ENCODE assay signal across 13 cellular contexts in genomic region chr15:26766262-26766661, GRCh38. TPM values are rescaled to one million over a fixed set of nuclear protein-coding genes. Genes with fewer than 3 reads are reported as not detected.
DNase-seq lines count a peak whose midpoint lies in the region; ATAC-seq, FAIRE-seq and TF ChIP-seq lines count a peak whose summit lies in the region.
"Had no signal": no experiment of that assay in that cellular context is flagged by ENCODE, and none has a peak within 500 bp of the region (broad histone marks: within the 10 kb centered on the region; RNA-seq: fewer than 3 reads in every experiment).

No MANE protein-coding gene starts in this region.

- TF ChIP-seq RAD21 in H1 (IDR thresholded peaks at IDR 0.05 in 1 of 2, conservative IDR thresholded peaks at IDR 0.05 in 1 of 2; ENCODE audit: low read depth in 2 of 2, low read length in 2 of 2), result no peak

- H3K4me3 ChIP-seq in H1 (ENCODE audit: extremely low read depth in 1 of 4, insufficient read depth in 2 of 4, low read depth in 3 of 4, low read length in 4 of 4), result peak overlapping the region in 1 of 4 experiments; percentile 49; a peak in 2 of 8 replicates
- peak overlapping the region; percentile 36 for H3K4me3 ChIP-seq in iPS-15b (ENCODE audit: low read depth, low read length)
- H3K4me3 ChIP-seq in OCI-LY7 (ENCODE audit: low read depth, low read length, poor library complexity, severe bottlenecking), result no peak overlapping the region
- H3K4me3 ChIP-seq: BLaER1, GM12878 had no signal

- WGBS in H9 (ENCODE audit: extremely low coverage, insufficient read length, low lambda C conversion rate), result no CpG with 5 or more reads among the region's 1 CpG
- WGBS in H1 (ENCODE audit: extremely low coverage in 1 of 2, insufficient coverage in 1 of 2, insufficient read length in 1 of 2, insufficient replicate concordance in 2 of 2, low coverage in 1 of 2, low lambda C conversion rate in 2 of 2, missing lambda C conversion rate in 1 of 2), 2 experiments, result 0% methylated on average over 1 of the region's 1 CpG; no CpG with 5 or more reads in 1 of the 2 experiments

- no peak for FAIRE-seq in H1 (lab: Jason Lieb, UNC)
- FAIRE-seq: GM12878, GM18507 had no signal

- H3K9ac ChIP-seq in H9 (ENCODE audit: extremely low read depth, insufficient read length, low read length) (no peak overlapping the region), H1 (replicated peaks in 1 of 4; ENCODE audit: extremely low read depth in 1 of 4, low read depth in 3 of 4, low read length in 3 of 4) (no peak overlapping the region), iPS-15b (ENCODE audit: low read depth, low read length) (no peak overlapping the region)
- H3K9ac ChIP-seq: BLaER1 had no signal

- peaks cover 0 to 8% (median 0%) of the 10 kb centered on the region in 4 experiments; a peak in 1 of 8 replicates for H3K36me3 ChIP-seq in H1 (ENCODE audit: control insufficient read depth in 2 of 4, insufficient read depth in 4 of 4, low read length in 3 of 4)
- H3K36me3 ChIP-seq in iPS-15b (ENCODE audit: control insufficient read depth, insufficient read depth, low read length), result no peaks in the 10 kb centered on the region
- no peaks in the 10 kb centered on the region for H3K36me3 ChIP-seq in OCI-LY7 (ENCODE audit: insufficient read depth, low read length)
- H3K36me3 ChIP-seq: BLaER1 had no signal

- no peak overlapping the region for H2BK15ac ChIP-seq in H9 (ENCODE audit: low read depth, low read length)
- H2BK15ac ChIP-seq in H1 (ENCODE audit: low read length), result no peak overlapping the region

- no peak for ATAC-seq in GM21447 (IDR thresholded peaks at IDR 0.05; ENCODE audit: unreplicated experiment)
- ATAC-seq in HG02870 (IDR thresholded peaks at IDR 0.05; ENCODE audit: unreplicated experiment), result no peak
- ATAC-seq in GM21576 (IDR thresholded peaks at IDR 0.05; ENCODE audit: unreplicated experiment), result no peak
- ATAC-seq: GM12878 had no signal

- H3K9me2 ChIP-seq in OCI-LY7 (ENCODE audit: insufficient read depth, low read length), result no peaks in the 10 kb centered on the region

- H3K4ac ChIP-seq in H9 (ENCODE audit: low read depth, low read length), result no peak overlapping the region
- no peak overlapping the region for H3K4ac ChIP-seq in H1 (replicated peaks; ENCODE audit: insufficient read length, low read depth, low read length)

- peaks cover 2% of the 10 kb centered on the region; the same call in 1 of the 2 replicates for H3K27me3 Mint-ChIP-seq in H9 (ENCODE audit: low read depth)

- H3K18ac ChIP-seq in H9 (ENCODE audit: insufficient read length, low read depth, low read length) (no peak overlapping the region), H1 (ENCODE audit: extremely low read depth, low read length) (no peak overlapping the region)

- TF ChIP-seq CTCF in H9 (conservative IDR thresholded peaks at IDR 0.05) (no peak), H1 (IDR thresholded peaks at IDR 0.05; ENCODE audit: control extremely low read depth in 1 of 3, insufficient read depth in 1 of 3, low read depth in 1 of 3, low read length in 3 of 3) (no peak), OCI-LY7 (conservative IDR thresholded peaks at IDR 0.05; ENCODE audit: low read length) (no peak)

- no peak overlapping the region for H2BK20ac ChIP-seq in H9 (ENCODE audit: low read depth, low read length, poor library complexity, severe bottlenecking)
- H2BK20ac ChIP-seq in H1 (ENCODE audit: low read length), result no peak overlapping the region

- POLR2A ChIA-PET in H1 (lab: Charles Lee; ENCODE audit: partially characterized antibody) (interaction anchor here (0.7 to 2.7 kb wide), 8 partner anchors 9 to 524 kb away, joined by 3 to 12 read pairs (median 3); no protein-coding TSS in a partner anchor), OCI-LY7 (lab: Charles Lee) (no interaction called here)

- H3K27me3 ChIP-seq in H9 (ENCODE audit: insufficient read depth, low read length), result no peaks in the 10 kb centered on the region
- no peaks in the 10 kb centered on the region for H3K27me3 ChIP-seq in H1 (replicated peaks in 1 of 4; ENCODE audit: control insufficient read depth in 3 of 4, extremely low read depth in 1 of 4, insufficient read depth in 3 of 4, low read length in 3 of 4)
- no peaks in the 10 kb centered on the region for H3K27me3 ChIP-seq in iPS-15b (ENCODE audit: control insufficient read depth, insufficient read depth, low read length)
- H3K27me3 ChIP-seq: BLaER1 had no signal

- H3K9me3 ChIP-seq in H9 (ENCODE audit: control insufficient read depth, low read depth, low read length) (no peaks in the 10 kb centered on the region), H1 (ENCODE audit: insufficient read depth in 2 of 2, low read depth in 1 of 2, low read length in 1 of 2) (no peaks in the 10 kb centered on the region), iPS-15b (ENCODE audit: control insufficient read depth, insufficient read depth, low read length) (no peaks in the 10 kb centered on the region), OCI-LY7 (ENCODE audit: low read length) (no peaks in the 10 kb centered on the region)
- H3K9me3 ChIP-seq: BLaER1 had no signal

- DNase-seq in H9, result no peak
- DNase-seq in H1 (ENCODE audit: low read depth in 1 of 2, low spot score in 2 of 2), result no peak
- no peak for DNase-seq in OCI-LY7 (ENCODE audit: low spot score)
- DNase-seq: DMS 273 treated with DMSO at 0.1 percent for 48 hours had no signal

- H4K5ac ChIP-seq in H9 (ENCODE audit: insufficient read length, low read depth, low read length) (no peak overlapping the region), H1 (ENCODE audit: insufficient read length, low read depth, low read length) (no peak overlapping the region)

- H3K14ac ChIP-seq in H9 (ENCODE audit: insufficient read depth, low read length), result no peak overlapping the region
- no peak overlapping the region for H3K14ac ChIP-seq in H1 (ENCODE audit: insufficient read length)

- H3K27ac Mint-ChIP-seq in H9, result peak overlapping the region; percentile 95 to 98 (median 97); a peak in 6 of 7 replicates

- no peak for TF ChIP-seq EP300 in H1 (IDR thresholded peaks at IDR 0.05; ENCODE audit: borderline replicate concordance in 1 of 2, low read depth in 2 of 2, low read length in 2 of 2)

- peaks cover 19% of the 10 kb centered on the region; the same call in 1 of the 2 replicates for H3K79me2 ChIP-seq in H9 (ENCODE audit: insufficient read depth, low read length)
- H3K79me2 ChIP-seq in H1 (ENCODE audit: control insufficient read depth in 1 of 2, insufficient read depth in 2 of 2, low read length in 2 of 2), result peaks cover 5 to 66% of the 10 kb centered on the region in 2 experiments; a peak in 3 of 4 replicates
- no peaks in the 10 kb centered on the region for H3K79me2 ChIP-seq in OCI-LY7 (ENCODE audit: insufficient read depth, low read depth, low read length)

- H2BK5ac ChIP-seq in H9 (ENCODE audit: insufficient read length, low read length) (no peak overlapping the region), H1 (ENCODE audit: low read depth, low read length) (no peak overlapping the region)

- H4K91ac ChIP-seq in H9 (ENCODE audit: insufficient read length, low read depth, low read length) (no peak overlapping the region), H1 (replicated peaks; ENCODE audit: insufficient read length, low read length) (no peak overlapping the region)

- no peak overlapping the region for H2AFZ ChIP-seq in H9 (ENCODE audit: low read length)
- no peak overlapping the region for H2AFZ ChIP-seq in H1 (ENCODE audit: low read length)
- H2AFZ ChIP-seq in OCI-LY7 (ENCODE audit: low read length), result no peak overlapping the region

- H2BK12ac ChIP-seq in H9 (ENCODE audit: insufficient read length, low read depth, low read length) (no peak overlapping the region), H1 (ENCODE audit: low read depth, low read length) (no peak overlapping the region)

- peaks cover 23% of the 10 kb centered on the region for H3K4me1 ChIP-seq in H9 (ENCODE audit: insufficient read depth, low read length)
- H3K4me1 ChIP-seq in H1 (replicated peaks in 1 of 4; ENCODE audit: control insufficient read depth in 3 of 4, insufficient read depth in 4 of 4, low read length in 3 of 4), result peaks cover 10 to 42% (median 31%) of the 10 kb centered on the region in 4 experiments
- H3K4me1 ChIP-seq in iPS-15b (ENCODE audit: control insufficient read depth, insufficient read depth, low read length), result peaks cover 64% of the 10 kb centered on the region
- no peaks in the 10 kb centered on the region for H3K4me1 ChIP-seq in OCI-LY7 (ENCODE audit: insufficient read depth, low read length, poor library complexity, severe bottlenecking)
- H3K4me1 ChIP-seq: BLaER1 had no signal

- H3K4me2 ChIP-seq in H9 (ENCODE audit: insufficient read depth, insufficient read length, low read length), result peak overlapping the region; percentile 58
- peak overlapping the region; percentile 66 to 82 for H3K4me2 ChIP-seq in H1 (ENCODE audit: insufficient read depth in 1 of 2, low read depth in 2 of 2, low read length in 2 of 2)
- no peak overlapping the region for H3K4me2 ChIP-seq in OCI-LY7 (ENCODE audit: low read length)
- H3K4me2 ChIP-seq: BLaER1 had no signal

- no peak overlapping the region for H3K56ac ChIP-seq in H9 (ENCODE audit: insufficient read length, low read depth, low read length)
- H3K56ac ChIP-seq in H1 (replicated peaks; ENCODE audit: insufficient read length, low read depth, low read length), result no peak overlapping the region

- H3K79me1 ChIP-seq in H9 (ENCODE audit: insufficient read depth, low read depth, low read length, poor library complexity, severe bottlenecking) (no peaks in the 10 kb centered on the region), H1 (ENCODE audit: low read depth, low read length) (no peaks in the 10 kb centered on the region; the same call in 1 of the 2 replicates)

- no peak overlapping the region for H3K23ac ChIP-seq in H9 (ENCODE audit: insufficient read length, low read depth, low read length)
- H3K23ac ChIP-seq in H1 (ENCODE audit: insufficient read length), result no peak overlapping the region

- H3K4me3 Mint-ChIP-seq in H9, result peak overlapping the region; percentile 47 to 74

- no peak overlapping the region for H3T11ph ChIP-seq in H9 (ENCODE audit: low read length)

- no peak overlapping the region for H2BK120ac ChIP-seq in H9 (ENCODE audit: low read depth, low read length, poor library complexity, severe bottlenecking)
- H2BK120ac ChIP-seq in H1 (replicated peaks; ENCODE audit: low read depth, low read length), result peak overlapping the region; percentile 99

- TF ChIP-seq POLR2A in H1 (IDR thresholded peaks at IDR 0.05; ENCODE audit: control extremely low read depth in 1 of 2, low read depth in 2 of 2, low read length in 2 of 2), result no peak

- H4K8ac ChIP-seq in H9 (replicated peaks; ENCODE audit: insufficient read length, low read depth, low read length) (no peak overlapping the region), H1 (ENCODE audit: extremely low read depth, insufficient read depth, low read length) (no peak overlapping the region)

- no TSS peak for BruUV-seq in OCI-LY7 (replicated peaks; lab: Mats Ljungman, UMichigan)

- H3K27ac ChIP-seq in H9 (ENCODE audit: insufficient read length, low read depth, low read length) (peak overlapping the region; percentile 97), H1 (ENCODE audit: low read depth, low read length) (peak overlapping the region; percentile 80; the same call in 1 of the 2 replicates), OCI-LY7 (ENCODE audit: low read depth, low read length, poor library complexity, severe bottlenecking) (no peak overlapping the region)
- H3K27ac ChIP-seq: BLaER1 had no signal

- intact Hi-C loops in OCI-LY7 (cut with micrococcal nuclease; ENCODE audit: unreplicated experiment), result no loop called here

- H4K20me1 ChIP-seq in H9 (ENCODE audit: control insufficient read depth, insufficient read depth, insufficient read length) (no peaks in the 10 kb centered on the region), H1 (replicated peaks in 1 of 2; ENCODE audit: control insufficient read depth in 1 of 2, insufficient read depth in 2 of 2, low read length in 2 of 2) (no peaks in the 10 kb centered on the region), OCI-LY7 (ENCODE audit: insufficient read depth, low read length) (no peaks in the 10 kb centered on the region)
- H4K20me1 ChIP-seq: BLaER1 had no signal

- no peaks in the 10 kb centered on the region for H3K9me3 Mint-ChIP-seq in H9

- H3K23me2 ChIP-seq in H9 (ENCODE audit: insufficient read length, low read depth, low read length, poor library complexity, severe bottlenecking), result no peaks in the 10 kb centered on the region
- peaks cover 2% of the 10 kb centered on the region for H3K23me2 ChIP-seq in H1 (ENCODE audit: low read depth, low read length)

- H2AK5ac ChIP-seq in H9 (ENCODE audit: insufficient read length, low read length) (no peak overlapping the region), H1 (ENCODE audit: low read depth, low read length) (no peak overlapping the region)

- CTCF ChIA-PET in H1 (lab: Charles Lee; ENCODE audit: partially characterized antibody) (interaction anchor here (0.7 to 2.1 kb wide), 5 partner anchors 8 to 81 kb away, joined by 3 to 7 read pairs (median 4); no protein-coding TSS in a partner anchor), OCI-LY7 (lab: Charles Lee; ENCODE audit: unreplicated experiment) (no interaction called here)

- peaks cover 72 to 84% of the 10 kb centered on the region in 2 experiments for H3K4me1 Mint-ChIP-seq in H9

- peaks cover 4 to 25% (median 11%) of the 10 kb centered on the region in 3 experiments; a peak in 6 of 7 replicates for H3K36me3 Mint-ChIP-seq in H9 (ENCODE audit: insufficient read depth in 1 of 3, low read depth in 3 of 3)

RNA-seq across cellular contexts. Expression of gene GABRB3, which starts 6.6 kb away (rescaled TPM):
- total RNA-seq in H9 (2021) (98.2 and 112 TPM in 2 replicates), OCI-LY7 (2022) (6.4 and 6.5 TPM in 2 replicates)
- total RNA-seq in H1 (2021; fragmentation: NEBNext Ultra II Directional; extraction: Animal tissue kit (Norgen Biotek cat#: 25700)), result 163 TPM in 2 replicates
- polyA plus RNA-seq in H1 (2011; rRNA removed), result 88.5 and 98.8 TPM in 2 replicates
- 80.6 TPM for polyA plus RNA-seq in H1 (2011; cell fraction: cytosol; rRNA removed)
- 117 TPM for polyA plus RNA-seq in H1 (2011; cell fraction: nucleus; rRNA removed)
- polyA plus RNA-seq in H1 (2012, experiment 1 of 2), result 94.3 to 128 TPM (median 127 TPM) in 4 replicates
- 8.9 TPM for polyA plus RNA-seq in H1 (2012, experiment 2 of 2)
- polyA plus RNA-seq in H1 (2013, experiment 1 of 2), result 128 TPM
- polyA plus RNA-seq in H1 (2013, experiment 2 of 2), result 141 TPM
- 286 and 396 TPM in 2 replicates for polyA minus RNA-seq in H1 (2011; rRNA and poly(A)+ RNA removed)
- 84.6 TPM for polyA minus RNA-seq in H1 (2011; cell fraction: cytosol; rRNA and poly(A)+ RNA removed)
- 179 TPM for polyA minus RNA-seq in H1 (2011; cell fraction: nucleus; rRNA and poly(A)+ RNA removed)
- total RNA-seq in OCI-LY7 (2014; rRNA removed; shearing (Covaris generic)), result 2.8 and 3.6 TPM in 2 replicates
- total RNA-seq: A673, HT-29 had no signal

Comparison
In these comparisons a context has a peak if more than half of its experiments do, and no peak if none do; other contexts are left out.
1. RNA of gene GABRB3, which starts 6.6 kb away (total RNA-seq): 163 TPM in H1 and 98.2 to 112 TPM in H9; 2.8 to 6.5 TPM in OCI-LY7; every median in the first group is over 10 times any median in the second.